In the genomic region with DNA sequence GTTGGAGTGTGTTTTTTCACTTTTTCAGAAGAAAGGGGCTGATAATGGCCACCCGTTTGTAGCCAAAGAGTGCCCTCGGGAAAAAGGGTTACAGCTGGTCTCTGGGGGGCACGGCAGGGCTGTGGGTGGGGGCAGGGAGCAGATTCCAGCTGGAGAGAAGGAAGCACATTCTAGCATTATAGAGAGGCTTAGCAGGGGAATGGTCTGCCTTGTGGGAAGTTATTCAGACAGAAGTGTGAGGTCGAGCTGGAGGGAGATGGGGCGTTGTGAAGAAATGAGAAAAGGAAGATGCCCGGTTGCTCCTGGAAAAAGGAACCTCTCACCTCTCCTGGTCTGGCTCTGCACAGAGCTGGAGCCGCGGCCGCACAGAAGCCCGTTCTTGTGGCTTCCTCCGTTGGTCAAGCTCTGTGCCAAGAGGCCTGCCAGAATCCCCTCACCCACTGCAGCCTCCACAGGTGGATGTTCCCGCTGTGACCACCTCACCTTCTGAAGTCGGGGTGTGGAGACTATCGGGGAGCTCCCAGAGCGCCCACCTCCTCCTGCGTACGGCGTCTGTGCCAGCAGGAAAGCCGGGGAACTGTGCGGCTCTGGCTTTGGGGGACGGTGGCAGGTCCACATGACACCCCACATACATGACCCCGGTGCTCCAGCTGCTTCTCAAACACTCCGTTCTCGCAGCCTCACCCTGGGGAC, we compare ENCODE assay signal across 10 cellular contexts. TPM values are rescaled to one million over a fixed set of nuclear protein-coding genes. Genes with fewer than 3 reads are reported as not detected.
DNase-seq lines count a peak whose midpoint lies in the region; ATAC-seq, FAIRE-seq and TF ChIP-seq lines count a peak whose summit lies in the region.
"Had no signal": no experiment of that assay in that cellular context is flagged by ENCODE, and none has a peak within 500 bp of the region (broad histone marks: within the 10 kb centered on the region; RNA-seq: fewer than 3 reads in every experiment).

No MANE protein-coding gene starts in this region.

- CTCF ChIA-PET in HEK293 (lab: Yijun Ruan, JAX) = no interaction called here

- H3K9me3 ChIP-seq in HEK293 (ENCODE audit: control insufficient read depth, insufficient read depth, low read depth, low read length) (no peaks in the 10 kb centered on the region), body of pancreas (no peaks in the 10 kb centered on the region)
- H3K9me3 ChIP-seq: HAP-1 had no signal

- FAIRE-seq in RCC 7860 (lab: Jason Lieb, UNC) = no peak

- TF ChIP-seq CTCF in HEK293 (tag by site-specific recombination; IDR thresholded peaks at IDR 0.05) (no peak), body of pancreas (IDR thresholded peaks at IDR 0.05) (no peak)

- WGBS in body of pancreas, 2 donors = 75 to 85% methylated on average over 21 to 24 of the region's 24 CpGs

- POLR2A ChIA-PET in HEK293 (lab: Yijun Ruan, JAX) = interaction anchor here (0.6 kb wide), 1 partner anchor 35 kb away, joined by 3 read pairs; no protein-coding TSS in a partner anchor

- intact Hi-C loops in body of pancreas (cut with DNase I) = no loop called here

- H3K27ac ChIP-seq in HEK293 (ENCODE audit: extremely low read depth, low read depth, low read length) = no peak overlapping the region
- H3K27ac ChIP-seq in angular gyrus (ENCODE audit: low read depth, low read length) = peak overlapping the region; percentile 60
- H3K27ac ChIP-seq in skin epidermis = peak overlapping the region; percentile 24 to 98 (median 89)
- H3K27ac ChIP-seq in body of pancreas = peak overlapping the region in 2 of 4 donors; percentile 46 to 75

- H3K4me3 ChIP-seq in HEK293 (ENCODE audit: low read depth, low read length) = no peak overlapping the region
- H3K4me3 ChIP-seq in skin epidermis = peak overlapping the region in 5 of 7 experiments; percentile 20 to 48 (median 35)
- no peak overlapping the region for H3K4me3 ChIP-seq in body of pancreas
- H3K4me3 ChIP-seq: HAP-1 had no signal

- no peak for TF ChIP-seq POLR2A in body of pancreas (IDR thresholded peaks at IDR 0.05)

- DNase-seq in iPS-NIHi11 (ENCODE audit: low spot score) (peak; percentile 16), DMS79 treated with DMSO at 0.1 percent for 48 hours (lab: John Stamatoyannopoulos, UW) (no peak), body of pancreas (no peak), NCI-H2081 (lab: John Stamatoyannopoulos, UW) (no peak), RCC 7860 (ENCODE audit: low spot score) (no peak)

- H3K27me3 ChIP-seq in body of pancreas = no peaks in the 10 kb centered on the region

- H3K4me1 ChIP-seq in HEK293 (ENCODE audit: control insufficient read depth, insufficient read depth, low read length) = peaks cover 9% of the 10 kb centered on the region; the same call in 1 of the 2 replicates
- peaks cover 18% of the 10 kb centered on the region for H3K4me1 ChIP-seq in body of pancreas
- H3K4me1 ChIP-seq: HAP-1 had no signal

- no peak for ATAC-seq in body of pancreas

- H3K36me3 ChIP-seq in HEK293 (ENCODE audit: control insufficient read depth in 2 of 2, insufficient read depth in 1 of 2, low read length in 2 of 2) (no peaks in the 10 kb centered on the region), body of pancreas (replicated peaks in 1 of 2; ENCODE audit: insufficient read depth in 1 of 2, low read depth in 2 of 2) (no peaks in the 10 kb centered on the region)
- H3K36me3 ChIP-seq: HAP-1 had no signal

TF ChIP-seq in HEK293, 187 proteins besides CTCF, POLR2A, EP300 and RAD21:
- TF ChIP-seq ZNF391 (tag by site-specific recombination; IDR thresholded peaks at IDR 0.05; ENCODE audit: borderline replicate concordance, low read depth) (no peak), ZNF404 (tag by site-specific recombination; IDR thresholded peaks at IDR 0.05) (no peak), ZBTB8A (tag by site-specific recombination; IDR thresholded peaks at IDR 0.05) (peak; percentile 25; the same call in 1 of the 2 replicates), SCRT2 (tag by site-specific recombination; IDR thresholded peaks at IDR 0.05) (peak; percentile 17; the same call in 1 of the 2 replicates), ZNF501 (tag by site-specific recombination; IDR thresholded peaks at IDR 0.05) (no peak), GLI4 (tag by site-specific recombination; IDR thresholded peaks at IDR 0.05) (no peak)
- TF ChIP-seq, protein P1, sequence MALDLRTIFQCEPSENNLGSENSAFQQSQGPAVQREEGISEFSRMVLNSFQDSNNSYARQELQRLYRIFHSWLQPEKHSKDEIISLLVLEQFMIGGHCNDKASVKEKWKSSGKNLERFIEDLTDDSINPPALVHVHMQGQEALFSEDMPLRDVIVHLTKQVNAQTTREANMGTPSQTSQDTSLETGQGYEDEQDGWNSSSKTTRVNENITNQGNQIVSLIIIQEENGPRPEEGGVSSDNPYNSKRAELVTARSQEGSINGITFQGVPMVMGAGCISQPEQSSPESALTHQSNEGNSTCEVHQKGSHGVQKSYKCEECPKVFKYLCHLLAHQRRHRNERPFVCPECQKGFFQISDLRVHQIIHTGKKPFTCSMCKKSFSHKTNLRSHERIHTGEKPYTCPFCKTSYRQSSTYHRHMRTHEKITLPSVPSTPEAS (tag by site-specific recombination; IDR thresholded peaks at IDR 0.05) = no peak

RNA-seq across cellular contexts. Expression of a gene that starts 52.4 kb away (rescaled TPM):
- under 1 TPM in 1 of 2 donors, not detected in 1; 0.78 TPM for total RNA-seq in body of pancreas
- total RNA-seq: T-helper 1 cell treated with Interleukin-12 subunit alpha and Interleukin-12 subunit beta and Interleukin-4 antibody, amounts not matched to agents 30 ng/mL and 1 ng/mL, for 36 hours had no signal

Comparison
In these comparisons a context has a peak if more than half of its experiments do, and no peak if none do; other contexts are left out.
1. H3K4me3 ChIP-seq: peak in skin epidermis (5 of 7); none in HEK293 (single experiment) and body of pancreas (0 of 2).